21 cellular contexts compared by ENCODE assay signal in genomic region chr11:92087916-92088537, GRCh38.
"Had no signal": no experiment of that assay in that cellular context is flagged by ENCODE, and none has a peak within 500 bp of the region (broad histone marks: within the 10 kb centered on the region; RNA-seq: fewer than 3 reads in every experiment).

No MANE protein-coding gene starts in this region.

- H3K4me3 ChIP-seq: heart left ventricle, pancreas, sigmoid colon, skin epidermis, thoracic aorta, transverse colon had no signal

- H3K27me3 ChIP-seq: heart left ventricle, pancreas, sigmoid colon, transverse colon had no signal

- H3K4me1 ChIP-seq: heart left ventricle, pancreas, transverse colon had no signal

- ATAC-seq: heart left ventricle; naive thymus-derived CD8-positive, alpha-beta T cell; stimulated activated naive B cell treated with anti-CD40 and anti-IgM and Interleukin-4, amounts not matched to agents 10 μg/mL and 1 μg/mL and 100 μg/mL, for 72 hours; stimulated activated naive CD8-positive, alpha-beta T cell treated with anti-CD3 and anti-CD28 coated beads, Interleukin-15, amount 100 ng/mL, for 72 hours had no signal

- H3K9me3 Mint-ChIP-seq: stimulated activated naive B cell treated with anti-CD40 and anti-IgM and Interleukin-4, amounts not matched to agents 10 μg/mL and 1 μg/mL and 100 μg/mL, for 72 hours had no signal

- H3K27ac Mint-ChIP-seq: endodermal cell; naive thymus-derived CD8-positive, alpha-beta T cell; stimulated activated naive B cell treated with anti-CD40 and anti-IgM and Interleukin-4, amounts not matched to agents 10 μg/mL and 1 μg/mL and 100 μg/mL, for 72 hours; stimulated activated naive CD8-positive, alpha-beta T cell treated with anti-CD3 and anti-CD28 coated beads, Interleukin-15, amount 100 ng/mL, for 72 hours had no signal

- H3K36me3 ChIP-seq: heart left ventricle, pancreas, sigmoid colon, thoracic aorta, transverse colon had no signal

- DNase-seq: dermis blood vessel endothelial cell; effector CD4-positive, alpha-beta T cell; endodermal cell; erythroblast; foreskin melanocyte; heart left ventricle; hippocampal formation; kidney glomerular epithelial cell; mesendoderm; naive thymus-derived CD8-positive, alpha-beta T cell; nucleus accumbens; pancreas; sigmoid colon; stimulated activated CD4-positive, alpha-beta T cell treated with anti-CD3 and anti-CD28 coated beads, Interleukin-2, amount 100 ng/mL, for 24 hours; stimulated activated CD4-positive, alpha-beta T cell treated with anti-CD3 and anti-CD28 coated beads, Interleukin-4, amount 100 ng/mL, for 4 hours; stimulated activated naive B cell treated with anti-CD40 and anti-IgM and Interleukin-4, amounts not matched to agents 10 μg/mL and 1 μg/mL and 100 μg/mL, for 72 hours; stimulated activated naive CD8-positive, alpha-beta T cell treated with anti-CD3 and anti-CD28 coated beads, Interleukin-15, amount 100 ng/mL, for 72 hours; transverse colon had no signal

- H3K27me3 Mint-ChIP-seq: naive thymus-derived CD8-positive, alpha-beta T cell; stimulated activated naive B cell treated with anti-CD40 and anti-IgM and Interleukin-4, amounts not matched to agents 10 μg/mL and 1 μg/mL and 100 μg/mL, for 72 hours; stimulated activated naive CD8-positive, alpha-beta T cell treated with anti-CD3 and anti-CD28 coated beads, Interleukin-15, amount 100 ng/mL, for 72 hours had no signal

- H3K36me3 Mint-ChIP-seq: stimulated activated naive B cell treated with anti-CD40 and anti-IgM and Interleukin-4, amounts not matched to agents 10 μg/mL and 1 μg/mL and 100 μg/mL, for 72 hours had no signal

- H3K4me1 Mint-ChIP-seq: naive thymus-derived CD8-positive, alpha-beta T cell; neural crest cell; stimulated activated naive B cell treated with anti-CD40 and anti-IgM and Interleukin-4, amounts not matched to agents 10 μg/mL and 1 μg/mL and 100 μg/mL, for 72 hours; stimulated activated naive CD8-positive, alpha-beta T cell treated with anti-CD3 and anti-CD28 coated beads, Interleukin-15, amount 100 ng/mL, for 72 hours had no signal

- H3K4me3 Mint-ChIP-seq: endodermal cell; naive thymus-derived CD8-positive, alpha-beta T cell; neural crest cell; stimulated activated naive B cell treated with anti-CD40 and anti-IgM and Interleukin-4, amounts not matched to agents 10 μg/mL and 1 μg/mL and 100 μg/mL, for 72 hours; stimulated activated naive CD8-positive, alpha-beta T cell treated with anti-CD3 and anti-CD28 coated beads, Interleukin-15, amount 100 ng/mL, for 72 hours had no signal

- H3K27ac ChIP-seq: heart left ventricle, pancreas, sigmoid colon, thoracic aorta, transverse colon had no signal
